In genomic region chr11:14520902-14521151, GRCh38 we compare ENCODE assay signal across 8 cellular contexts. TPM values are rescaled to one million over a fixed set of nuclear protein-coding genes. Genes with fewer than 3 reads are reported as not detected.
DNase-seq lines count a peak whose midpoint lies in the region; ATAC-seq and TF ChIP-seq lines count a peak whose summit lies in the region.

No MANE protein-coding gene starts in this region.

- peaks cover 27% of the 10 kb centered on the region for H3K36me3 ChIP-seq in A673 (ENCODE audit: insufficient read depth, low read length, poor library complexity, severe bottlenecking)
- peaks cover 24% of the 10 kb centered on the region for H3K36me3 ChIP-seq in brain microvascular endothelial cell (replicated peaks)

- H3K27me3 Mint-ChIP-seq in HFFc6 (ENCODE audit: insufficient read depth), result no peaks in the 10 kb centered on the region

- peak overlapping the region; percentile 91 for H3K4me3 Mint-ChIP-seq in HFFc6

- CTCF ChIA-PET in A673 (lab: Charles Lee), result interaction anchor here (1.1 kb wide), 1 partner anchor 220 kb away, joined by 3 read pairs; no protein-coding TSS in a partner anchor

- intact Hi-C loops in A673 (cut with micrococcal nuclease; ENCODE audit: unreplicated experiment), result loop anchor here (5.0 kb wide), 1 partner anchor 371 kb away; the partner anchor contains the start of gene CYP2R1

- H3K27ac ChIP-seq in A673 (ENCODE audit: low read depth, low read length, poor library complexity, severe bottlenecking) (peak overlapping the region; percentile 94), brain microvascular endothelial cell (peak overlapping the region; percentile 87)

- DNase-seq in A673 (ENCODE audit: low spot score) (no peak), HFFc6 (no peak), brain microvascular endothelial cell (no peak), NCI-H2171 treated with DMSO at 0.1 percent for 48 hours (lab: John Stamatoyannopoulos, UW) (no peak), GOT3 (lab: John Stamatoyannopoulos, UW) (no peak)

- BruUV-seq in A673 (replicated peaks; lab: Mats Ljungman, UMichigan), result TSS peak; percentile 92

- H3K27me3 ChIP-seq in A673 (replicated peaks; ENCODE audit: insufficient read depth, low read depth, low read length, poor library complexity) (no peaks in the 10 kb centered on the region), brain microvascular endothelial cell (replicated peaks) (no peaks in the 10 kb centered on the region), mononuclear cell (ENCODE audit: insufficient read depth, low read length) (no peaks in the 10 kb centered on the region)

- H3K4me1 ChIP-seq in A673 (ENCODE audit: insufficient read depth, low read length, poor library complexity, severe bottlenecking) (peaks cover 8% of the 10 kb centered on the region), mononuclear cell (ENCODE audit: insufficient read depth, low read length) (peaks cover 25% of the 10 kb centered on the region)

- in situ Hi-C loops in brain microvascular endothelial cell (cut with HindIII; ENCODE audit: low pct_ligation_motif_present, low sequenced_read_pairs), result no loop called here

- peaks cover 28% of the 10 kb centered on the region; the same call in 1 of the 2 replicates for H3K36me3 Mint-ChIP-seq in HFFc6 (ENCODE audit: low read depth)

- H3K9me3 ChIP-seq in A673 (ENCODE audit: low read depth, low read length, poor library complexity, severe bottlenecking) (no peaks in the 10 kb centered on the region), mononuclear cell (ENCODE audit: low read depth, low read length) (no peaks in the 10 kb centered on the region)

- H3K4me1 Mint-ChIP-seq in HFFc6 (ENCODE audit: low read depth), result peaks cover 21% of the 10 kb centered on the region

- H3K4me3 ChIP-seq in A673 (ENCODE audit: low read depth, low read length, poor library complexity, severe bottlenecking), result peak overlapping the region; percentile 76
- peak overlapping the region; percentile 93 for H3K4me3 ChIP-seq in brain microvascular endothelial cell (ENCODE audit: low read depth, low read length)
- H3K4me3 ChIP-seq in mononuclear cell (ENCODE audit: low read length), result peak overlapping the region; percentile 88

- H3K27ac Mint-ChIP-seq in HFFc6, result peak overlapping the region; percentile 98

- ATAC-seq in HG02981 (IDR thresholded peaks at IDR 0.05; ENCODE audit: unreplicated experiment) (no peak), GM18873 (IDR thresholded peaks at IDR 0.05; ENCODE audit: low FRiP score, unreplicated experiment) (no peak)

- POLR2A ChIA-PET in A673 (lab: Charles Lee; ENCODE audit: low non-redundant PET), result no interaction called here

- TF ChIP-seq CTCF in A673 (conservative IDR thresholded peaks at IDR 0.05; ENCODE audit: low read depth, low read length) (no peak), HFFc6 (IDR thresholded peaks at IDR 0.05) (no peak), brain microvascular endothelial cell (IDR thresholded peaks at IDR 0.05; ENCODE audit: low read depth, low read length, missing control alignments) (no peak)

- no peaks in the 10 kb centered on the region for H3K9me3 Mint-ChIP-seq in HFFc6

RNA-seq across cellular contexts. Expression of gene PSMA1, which starts 0.6 kb away (rescaled TPM):
- total RNA-seq in A673 (2021) (238 and 267 TPM in 2 replicates), mononuclear cell (171 TPM)
- 100 to 1,000 TPM; 158 to 193 (median 173) TPM for total RNA-seq in HFFc6 (2021; fragmentation: NEBNext Ultra II Directional; extraction: Animal tissue kit (Norgen Biotek cat#: 25700))

RNA-seq across cellular contexts. Expression of gene COPB1, which starts 21.2 kb away (rescaled TPM):
- total RNA-seq in A673 (2021) (91.9 and 94.6 TPM in 2 replicates), mononuclear cell (127 TPM)
- total RNA-seq in HFFc6 (2021; fragmentation: NEBNext Ultra II Directional; extraction: Animal tissue kit (Norgen Biotek cat#: 25700)), result 100 to 1,000 TPM; 161 to 193 (median 187) TPM
